ENCODE assay signal across 29 cellular contexts in the genomic region with DNA sequence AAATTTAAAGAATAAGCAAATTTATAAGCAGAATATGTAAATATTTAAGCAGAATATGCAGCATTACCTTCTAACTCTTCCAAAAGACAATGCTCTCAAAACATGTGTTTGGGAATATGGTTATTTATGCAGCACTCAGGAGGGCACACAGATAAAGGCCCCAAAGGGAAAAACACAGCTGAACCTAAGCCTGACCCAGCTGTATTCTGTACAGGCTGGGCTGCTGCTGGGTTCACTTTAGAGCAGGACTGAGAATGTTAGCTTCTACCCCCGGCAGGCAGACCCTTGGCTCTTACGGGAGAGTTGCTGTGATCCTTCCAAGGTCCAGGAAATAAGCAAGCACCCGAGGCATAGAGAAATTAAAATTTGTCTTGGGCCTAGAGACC. TPM values are rescaled to one million over a fixed set of nuclear protein-coding genes. Genes with fewer than 3 reads are reported as not detected.
DNase-seq lines count a peak whose midpoint lies in the region; ATAC-seq, FAIRE-seq and TF ChIP-seq lines count a peak whose summit lies in the region.
"Had no signal": no experiment of that assay in that cellular context is flagged by ENCODE, and none has a peak within 500 bp of the region (broad histone marks: within the 10 kb centered on the region; RNA-seq: fewer than 3 reads in every experiment).

No MANE protein-coding gene starts in this region.

- no peak overlapping the region for H4K5ac ChIP-seq in H1 (ENCODE audit: insufficient read length, low read depth, low read length)

- H3K79me1 ChIP-seq in H1 (ENCODE audit: low read depth, low read length) = peaks cover 12% of the 10 kb centered on the region
- H3K79me1 ChIP-seq in neuronal stem cell (ENCODE audit: low read depth, low read length) = peaks cover 7% of the 10 kb centered on the region

- peak overlapping the region; percentile 90 for H2BK5ac ChIP-seq in H1 (ENCODE audit: low read depth, low read length)
- H2BK5ac ChIP-seq in neuronal stem cell (ENCODE audit: low read length) = no peak overlapping the region

- H3K23ac ChIP-seq in H1 (ENCODE audit: insufficient read length) (no peak overlapping the region), neuronal stem cell (ENCODE audit: low read depth, low read length, poor library complexity) (no peak overlapping the region)

- H4K8ac ChIP-seq in H1 (ENCODE audit: extremely low read depth, insufficient read depth, low read length) (no peak overlapping the region), neuronal stem cell (ENCODE audit: low read depth, low read length) (no peak overlapping the region)

- TF ChIP-seq EP300 in H1 (IDR thresholded peaks at IDR 0.05; ENCODE audit: borderline replicate concordance in 1 of 2, low read depth in 2 of 2, low read length in 2 of 2) = no peak

- no peak overlapping the region for H3K27ac ChIP-seq in right atrium auricular region
- peak overlapping the region; percentile 4; the same call in 1 of the 2 replicates for H3K27ac ChIP-seq in H1 (ENCODE audit: low read depth, low read length)
- no peak overlapping the region for H3K27ac ChIP-seq in neuronal stem cell (replicated peaks; ENCODE audit: low read length)
- no peak overlapping the region for H3K27ac ChIP-seq in CD4-positive, alpha-beta T cell (ENCODE audit: low read depth, low read length)
- H3K27ac ChIP-seq: skin epidermis, upper lobe of right lung had no signal

- no peak for DNase-seq in left ventricle myocardium superior
- DNase-seq in right atrium auricular region (ENCODE audit: low spot score) = no peak
- no peak for DNase-seq in H1 (ENCODE audit: low read depth in 1 of 2, low spot score in 2 of 2)
- no peak for DNase-seq in neuronal stem cell (ENCODE audit: low spot score)
- no peak for DNase-seq in CD4-positive, alpha-beta T cell
- no peak for DNase-seq in DMS153 treated with DMSO at 0.1 percent for 48 hours (lab: John Stamatoyannopoulos, UW; ENCODE audit: unreplicated experiment)
- DNase-seq: activated CD4-positive, alpha-beta T cell treated with anti-CD3 and anti-CD28 coated beads, Interleukin-2, amount 50 U/mL, for 1 hour; activated CD8-positive, alpha-beta memory T cell treated with anti-CD3 and anti-CD28 coated beads, Interleukin-2, amount 10 ng/mL, durations not matched to agents 7 days and 5 days; activated naive CD4-positive, alpha-beta T cell treated with anti-CD3 and anti-CD28 coated beads for 36 hours; AML-193; amniotic stem cell; CD8-positive, alpha-beta memory T cell; DMS53; GF-D8; left cardiac atrium; MG63; midbrain; NCI-H1417; NCI-H2081 treated with DMSO at 0.1 percent for 48 hours; NCI-H345; NCI-H82; SHP77; T-helper 9 cell; upper lobe of right lung had no signal

- ATAC-seq in left ventricle myocardium superior (peak; percentile 42), GM19463 (IDR thresholded peaks at IDR 0.05; ENCODE audit: unreplicated experiment) (no peak), GM18868 (IDR thresholded peaks at IDR 0.05; ENCODE audit: unreplicated experiment) (no peak)
- no peak for ATAC-seq in CD4-positive, alpha-beta T cell (ENCODE audit: poor library complexity)
- ATAC-seq: activated CD8-positive, alpha-beta memory T cell treated with anti-CD3 and anti-CD28 coated beads, Interleukin-2, amount 10 ng/mL, durations not matched to agents 7 days and 5 days; K562; left cardiac atrium; upper lobe of right lung had no signal

- no peaks in the 10 kb centered on the region for H3K23me2 ChIP-seq in H1 (ENCODE audit: low read depth, low read length)

- no peaks in the 10 kb centered on the region for H3K9me3 Mint-ChIP-seq in CD4-positive, alpha-beta T cell
- H3K9me3 Mint-ChIP-seq: CD8-positive, alpha-beta memory T cell had no signal

- H2BK15ac ChIP-seq in H1 (ENCODE audit: low read length) = 0 out of 2 replicates have a peak overlapping the region, but pooled peaks have one; percentile 21
- no peak overlapping the region for H2BK15ac ChIP-seq in neuronal stem cell (ENCODE audit: low read length)

- H2BK12ac ChIP-seq in H1 (ENCODE audit: low read depth, low read length) = peak overlapping the region; percentile 90
- H2BK12ac ChIP-seq in neuronal stem cell (ENCODE audit: low read length) = no peak overlapping the region

- H2AFZ ChIP-seq in H1 (ENCODE audit: low read length) (no peak overlapping the region), neuronal stem cell (ENCODE audit: low read length) (no peak overlapping the region)

- H3K4me3 ChIP-seq in right atrium auricular region = no peak overlapping the region
- no peak overlapping the region for H3K4me3 ChIP-seq in H1 (ENCODE audit: extremely low read depth in 1 of 4, insufficient read depth in 2 of 4, low read depth in 3 of 4, low read length in 4 of 4)
- H3K4me3 ChIP-seq in neuronal stem cell (ENCODE audit: low read length in 2 of 2) = no peak overlapping the region
- H3K4me3 ChIP-seq: K562, MG63, skin epidermis, upper lobe of right lung had no signal

- H3K18ac ChIP-seq in H1 (ENCODE audit: extremely low read depth, low read length) (peak overlapping the region; percentile 55; the same call in 1 of the 2 replicates), neuronal stem cell (ENCODE audit: low read length) (peak overlapping the region; percentile 5)

- H3K27me3 ChIP-seq in right atrium auricular region (no peaks in the 10 kb centered on the region), H1 (replicated peaks in 1 of 4; ENCODE audit: control insufficient read depth in 3 of 4, extremely low read depth in 1 of 4, insufficient read depth in 3 of 4, low read length in 3 of 4) (no peaks in the 10 kb centered on the region), neuronal stem cell (ENCODE audit: control insufficient read depth in 3 of 3, insufficient read depth in 3 of 3, low read depth in 1 of 3, low read length in 3 of 3) (no peaks in the 10 kb centered on the region)
- H3K27me3 ChIP-seq in CD4-positive, alpha-beta T cell (ENCODE audit: control insufficient read depth, insufficient read depth, low read length) = no peaks in the 10 kb centered on the region
- H3K27me3 ChIP-seq: MG63, upper lobe of right lung had no signal

- H2BK20ac ChIP-seq in H1 (ENCODE audit: low read length) = peak overlapping the region; percentile 27; the same call in 1 of the 2 replicates

- H3K36me3 Mint-ChIP-seq in CD4-positive, alpha-beta T cell (ENCODE audit: low read depth) = no peaks in the 10 kb centered on the region

- H3K56ac ChIP-seq in H1 (replicated peaks; ENCODE audit: insufficient read length, low read depth, low read length) = no peak overlapping the region

- POLR2A ChIA-PET in H1 (lab: Charles Lee; ENCODE audit: partially characterized antibody) = interaction anchor here (2.1 kb wide), 1 partner anchor 54 kb away, joined by 8 read pairs; a partner anchor contains a TSS
- POLR2A ChIA-PET in CD4-positive, alpha-beta T cell (lab: Charles Lee) = interaction anchor here (0.6 kb wide), 1 partner anchor 1432 kb away, joined by 3 read pairs; no protein-coding TSS in a partner anchor

- TF ChIP-seq CTCF in right atrium auricular region (IDR thresholded peaks at IDR 0.05) = no peak
- no peak for TF ChIP-seq CTCF in H1 (IDR thresholded peaks at IDR 0.05; ENCODE audit: control extremely low read depth in 1 of 3, insufficient read depth in 1 of 3, low read depth in 1 of 3, low read length in 3 of 3)
- no peak for TF ChIP-seq CTCF in CD4-positive, alpha-beta T cell (IDR thresholded peaks at IDR 0.05)

- H3K4me2 ChIP-seq in H1 (ENCODE audit: insufficient read depth in 1 of 2, low read depth in 2 of 2, low read length in 2 of 2) = peak overlapping the region; percentile 3 to 35; a peak in 2 of 4 replicates
- no peak overlapping the region for H3K4me2 ChIP-seq in neuronal stem cell (ENCODE audit: insufficient read depth, low read length, poor library complexity, severe bottlenecking)

- no peak for TF ChIP-seq POLR2A in H1 (IDR thresholded peaks at IDR 0.05; ENCODE audit: control extremely low read depth in 1 of 2, low read depth in 2 of 2, low read length in 2 of 2)

- H3K4me1 Mint-ChIP-seq in CD4-positive, alpha-beta T cell (ENCODE audit: low read depth) = peaks cover 55% of the 10 kb centered on the region

- no peak overlapping the region for H2BK120ac ChIP-seq in H1 (replicated peaks; ENCODE audit: low read depth, low read length)
- no peak overlapping the region for H2BK120ac ChIP-seq in neuronal stem cell (ENCODE audit: low read depth, low read length)

- H3K9me3 ChIP-seq in right atrium auricular region (no peaks in the 10 kb centered on the region), H1 (ENCODE audit: insufficient read depth in 2 of 2, low read depth in 1 of 2, low read length in 1 of 2) (no peaks in the 10 kb centered on the region), neuronal stem cell (replicated peaks in 1 of 2; ENCODE audit: control insufficient read depth in 2 of 2, insufficient read depth in 1 of 2, low read depth in 1 of 2, low read length in 2 of 2) (no peaks in the 10 kb centered on the region)
- H3K9me3 ChIP-seq in CD4-positive, alpha-beta T cell (ENCODE audit: control insufficient read depth, low read length) = no peaks in the 10 kb centered on the region
- H3K9me3 ChIP-seq: MG63, upper lobe of right lung had no signal

- 79% methylated on average over 3 of the region's 3 CpGs; no CpG with 5 or more reads in 1 of the 2 experiments for WGBS in H1 (ENCODE audit: extremely low coverage in 1 of 2, insufficient coverage in 1 of 2, insufficient read length in 1 of 2, insufficient replicate concordance in 2 of 2, low coverage in 1 of 2, low lambda C conversion rate in 2 of 2, missing lambda C conversion rate in 1 of 2), 2 experiments
- WGBS in neuronal stem cell (ENCODE audit: extremely low coverage in 2 of 2, insufficient read length in 2 of 2, insufficient replicate concordance in 1 of 2), 2 donors = no CpG with 5 or more reads among the region's 3 CpGs

- no peak overlapping the region for H3K27ac Mint-ChIP-seq in CD4-positive, alpha-beta T cell
- H3K27ac Mint-ChIP-seq: activated CD8-positive, alpha-beta memory T cell treated with anti-CD3 and anti-CD28 coated beads, Interleukin-2, amount 10 ng/mL, durations not matched to agents 7 days and 5 days; activated naive CD4-positive, alpha-beta T cell treated with anti-CD3 and anti-CD28 coated beads for 36 hours had no signal

- H3K4ac ChIP-seq in H1 (replicated peaks; ENCODE audit: insufficient read length, low read depth, low read length) (no peak overlapping the region), neuronal stem cell (ENCODE audit: low read length) (no peak overlapping the region)

- intact Hi-C loops in left ventricle myocardium superior (cut with micrococcal nuclease) = no loop called here
- intact Hi-C loops in CD4-positive, alpha-beta T cell (cut with DNase I, micrococcal nuclease) = no loop called here

- H3K14ac ChIP-seq in H1 (ENCODE audit: insufficient read length) = no peak overlapping the region
- H3K14ac ChIP-seq in neuronal stem cell (ENCODE audit: low read length) = no peak overlapping the region

- H3K27me3 Mint-ChIP-seq in CD4-positive, alpha-beta T cell = no peaks in the 10 kb centered on the region
- H3K27me3 Mint-ChIP-seq: activated CD8-positive, alpha-beta memory T cell treated with anti-CD3 and anti-CD28 coated beads, Interleukin-2, amount 10 ng/mL, durations not matched to agents 7 days and 5 days; CD8-positive, alpha-beta memory T cell had no signal

- CTCF ChIA-PET in H1 (lab: Charles Lee; ENCODE audit: partially characterized antibody) = interaction anchor here (0.9 to 2.0 kb wide), 5 partner anchors 12 to 58 kb away, joined by 3 to 6 read pairs (median 5); no protein-coding TSS in a partner anchor
- CTCF ChIA-PET in CD4-positive, alpha-beta T cell (lab: Charles Lee) = no interaction called here

- H3K79me2 ChIP-seq in H1 (ENCODE audit: control insufficient read depth in 1 of 2, insufficient read depth in 2 of 2, low read length in 2 of 2) = peaks cover 3 to 71% of the 10 kb centered on the region in 2 experiments; a peak in 3 of 4 replicates

- H4K91ac ChIP-seq in H1 (replicated peaks; ENCODE audit: insufficient read length, low read length) (peak overlapping the region; percentile 38), neuronal stem cell (ENCODE audit: low read depth, low read length, poor library complexity) (no peak overlapping the region)

- H4K20me1 ChIP-seq in H1 (replicated peaks in 1 of 2; ENCODE audit: control insufficient read depth in 1 of 2, insufficient read depth in 2 of 2, low read length in 2 of 2) = peaks cover 0 to 3% of the 10 kb centered on the region in 2 experiments

- no peak for TF ChIP-seq RAD21 in H1 (IDR thresholded peaks at IDR 0.05 in 1 of 2, conservative IDR thresholded peaks at IDR 0.05 in 1 of 2; ENCODE audit: low read depth in 2 of 2, low read length in 2 of 2)

- H3K4me1 ChIP-seq in right atrium auricular region (peaks cover 0 to 13% of the 10 kb centered on the region in 2 donors), H1 (replicated peaks in 1 of 4; ENCODE audit: control insufficient read depth in 3 of 4, insufficient read depth in 4 of 4, low read length in 3 of 4) (peaks cover 23 to 41% (median 28%) of the 10 kb centered on the region in 4 experiments), neuronal stem cell (ENCODE audit: control insufficient read depth in 2 of 2, insufficient read depth in 1 of 2, low read depth in 1 of 2, low read length in 2 of 2) (peaks cover 3 to 15% of the 10 kb centered on the region in 2 donors)
- H3K4me1 ChIP-seq: upper lobe of right lung had no signal

- no peak for FAIRE-seq in H1 (lab: Jason Lieb, UNC)
- FAIRE-seq: A204.1, K562 had no signal

- H3K36me3 ChIP-seq in right atrium auricular region (no peaks in the 10 kb centered on the region), H1 (ENCODE audit: control insufficient read depth in 2 of 4, insufficient read depth in 4 of 4, low read length in 3 of 4) (no peaks in the 10 kb centered on the region), neuronal stem cell (replicated peaks in 1 of 2; ENCODE audit: control insufficient read depth in 2 of 2, insufficient read depth in 2 of 2, low read length in 2 of 2) (no peaks in the 10 kb centered on the region)
- H3K36me3 ChIP-seq: MG63, upper lobe of right lung had no signal

- H3K4me3 Mint-ChIP-seq in CD4-positive, alpha-beta T cell = no peak overlapping the region
- H3K4me3 Mint-ChIP-seq: activated CD8-positive, alpha-beta memory T cell treated with anti-CD3 and anti-CD28 coated beads, Interleukin-2, amount 10 ng/mL, durations not matched to agents 7 days and 5 days; activated naive CD4-positive, alpha-beta T cell treated with anti-CD3 and anti-CD28 coated beads for 36 hours; CD8-positive, alpha-beta memory T cell had no signal

- H2AK5ac ChIP-seq in H1 (ENCODE audit: low read depth, low read length) = peak overlapping the region; percentile 75; the same call in 1 of the 2 replicates
- H2AK5ac ChIP-seq in neuronal stem cell (ENCODE audit: low read depth, low read length) = peak overlapping the region; percentile 81

- H3K9ac ChIP-seq in H1 (replicated peaks in 1 of 4; ENCODE audit: extremely low read depth in 1 of 4, low read depth in 3 of 4, low read length in 3 of 4) (no peak overlapping the region), neuronal stem cell (ENCODE audit: low read depth, low read length, poor library complexity) (no peak overlapping the region)

RNA-seq across cellular contexts. Expression of a gene that starts 37.3 kb away (rescaled TPM):
- total RNA-seq in left ventricle myocardium superior = 21.3 TPM
- total RNA-seq in right atrium auricular region = 10 to 100 TPM; 20.7 to 40.6 TPM
- 59.5 and 60.5 TPM in 2 replicates for total RNA-seq in H1 (2021; fragmentation: NEBNext Ultra II Directional; extraction: Animal tissue kit (Norgen Biotek cat#: 25700))
- 31.3 and 42.8 TPM in 2 replicates for polyA plus RNA-seq in H1 (2011; rRNA removed)
- 32.7 TPM for polyA plus RNA-seq in H1 (2011; cell fraction: cytosol; rRNA removed)
- polyA plus RNA-seq in H1 (2011; cell fraction: nucleus; rRNA removed) = 39.7 TPM
- 58.9 to 66.6 TPM (median 61.5 TPM) in 4 replicates for polyA plus RNA-seq in H1 (2012, experiment 1 of 2)
- polyA plus RNA-seq in H1 (2012, experiment 2 of 2) = 80.5 TPM
- 60.2 TPM for polyA plus RNA-seq in H1 (2013, experiment 1 of 2)
- 64.8 TPM for polyA plus RNA-seq in H1 (2013, experiment 2 of 2)
- 43.4 and 45.2 TPM in 2 replicates for polyA minus RNA-seq in H1 (2011; rRNA and poly(A)+ RNA removed)
- polyA minus RNA-seq in H1 (2011; cell fraction: cytosol; rRNA and poly(A)+ RNA removed) = 26.4 TPM
- polyA minus RNA-seq in H1 (2011; cell fraction: nucleus; rRNA and poly(A)+ RNA removed) = 39.0 TPM
- polyA plus RNA-seq in neuronal stem cell (2013, experiment 1 of 2) = 24.8 TPM
- 27.3 TPM for polyA plus RNA-seq in neuronal stem cell (2013, experiment 2 of 2)
- 10 to 100 TPM; 13.4 to 17.0 TPM for total RNA-seq in CD4-positive, alpha-beta T cell

RNA-seq across cellular contexts. Expression of a gene that starts 54.1 kb away (rescaled TPM):
- 0.94 TPM for total RNA-seq in left ventricle myocardium superior
- total RNA-seq in right atrium auricular region = under 1 TPM; 0.33 to 0.35 TPM
- 68.4 and 69.9 TPM in 2 replicates for total RNA-seq in H1 (2021; fragmentation: NEBNext Ultra II Directional; extraction: Animal tissue kit (Norgen Biotek cat#: 25700))
- polyA plus RNA-seq in H1 (2011; rRNA removed) = 26.3 and 44.7 TPM in 2 replicates
- 39.1 TPM for polyA plus RNA-seq in H1 (2011; cell fraction: cytosol; rRNA removed)
- 10.5 TPM for polyA plus RNA-seq in H1 (2011; cell fraction: nucleus; rRNA removed)
- polyA plus RNA-seq in H1 (2012, experiment 1 of 2) = 38.1 to 55.0 TPM (median 39.3 TPM) in 4 replicates
- polyA plus RNA-seq in H1 (2012, experiment 2 of 2) = 34.7 TPM
- 33.4 TPM for polyA plus RNA-seq in H1 (2013, experiment 1 of 2)
- 32.3 TPM for polyA plus RNA-seq in H1 (2013, experiment 2 of 2)
- 26.4 and 33.0 TPM in 2 replicates for polyA minus RNA-seq in H1 (2011; rRNA and poly(A)+ RNA removed)
- polyA minus RNA-seq in H1 (2011; cell fraction: cytosol; rRNA and poly(A)+ RNA removed) = 22.8 TPM
- polyA minus RNA-seq in H1 (2011; cell fraction: nucleus; rRNA and poly(A)+ RNA removed) = 16.2 TPM
- 30.1 TPM for polyA plus RNA-seq in neuronal stem cell (2013, experiment 1 of 2)
- 30.6 TPM for polyA plus RNA-seq in neuronal stem cell (2013, experiment 2 of 2)
- under 1 TPM; 0.08 to 0.17 TPM for total RNA-seq in CD4-positive, alpha-beta T cell

Comparison
In these comparisons a context has a peak if more than half of its experiments do, and no peak if none do; other contexts are left out.
1. RNA of a gene that starts 54.1 kb away (total RNA-seq): 68.4 to 69.9 TPM in H1; 0.94 TPM in left ventricle myocardium superior (single experiment), 0.33 to 0.35 TPM in right atrium auricular region and 0.08 to 0.17 TPM in CD4-positive, alpha-beta T cell; every median in the first group is over 10 times any median in the second.